In genomic region chr16:1054660-1055556, GRCh38 we compare ENCODE assay signal across 9 cellular contexts. TPM values are rescaled to one million over a fixed set of nuclear protein-coding genes. Genes with fewer than 3 reads are reported as not detected.
DNase-seq lines count a peak whose midpoint lies in the region; ATAC-seq and TF ChIP-seq lines count a peak whose summit lies in the region.
"Had no signal": no experiment of that assay in that cellular context is flagged by ENCODE, and none has a peak within 500 bp of the region (broad histone marks: within the 10 kb centered on the region; RNA-seq: fewer than 3 reads in every experiment).

No MANE protein-coding gene starts in this region.

- H3K27me3 Mint-ChIP-seq in activated T-cell treated with anti-CD3 and anti-CD28 coated beads, Interleukin-2, amount 50 U/mL, for 72 hours (ENCODE audit: low read depth): no peaks in the 10 kb centered on the region
- H3K27me3 Mint-ChIP-seq in progenitor cell of endocrine pancreas: peaks cover 4% of the 10 kb centered on the region

- peak; percentile 31 for DNase-seq in ELR (ENCODE audit: low read depth)
- peak; percentile 47 to 52 for DNase-seq in activated T-cell treated with anti-CD3 and anti-CD28 coated beads, Interleukin-2, amount 50 U/mL, for 72 hours
- DNase-seq in germinal center (ENCODE audit: low spot score): peak; percentile 38
- DNase-seq in progenitor cell of endocrine pancreas (ENCODE audit: low spot score, unreplicated experiment): peak; percentile 69
- DNase-seq in ureter (ENCODE audit: low spot score): no peak

- no peak overlapping the region for H3K4me3 Mint-ChIP-seq in activated T-cell treated with anti-CD3 and anti-CD28 coated beads, Interleukin-2, amount 50 U/mL, for 72 hours
- H3K4me3 Mint-ChIP-seq in progenitor cell of endocrine pancreas (ENCODE audit: low read depth): no peak overlapping the region

- no peak overlapping the region for H3K27ac Mint-ChIP-seq in activated T-cell treated with anti-CD3 and anti-CD28 coated beads, Interleukin-2, amount 50 U/mL, for 72 hours
- no peak overlapping the region for H3K27ac Mint-ChIP-seq in progenitor cell of endocrine pancreas

- H3K36me3 Mint-ChIP-seq in activated T-cell treated with anti-CD3 and anti-CD28 coated beads, Interleukin-2, amount 50 U/mL, for 72 hours (ENCODE audit: insufficient read depth in 2 of 2): peaks cover 3 to 4% of the 10 kb centered on the region in 2 donors
- H3K36me3 Mint-ChIP-seq in progenitor cell of endocrine pancreas (ENCODE audit: insufficient read depth): no peaks in the 10 kb centered on the region

- ATAC-seq in activated T-cell treated with anti-CD3 and anti-CD28 coated beads, Interleukin-2, amount 50 U/mL, for 72 hours (replicated peaks in 1 of 2): peak; percentile 52 to 69
- no peak for ATAC-seq in HG03439 (IDR thresholded peaks at IDR 0.05; ENCODE audit: unreplicated experiment)
- ATAC-seq in GM21515 (IDR thresholded peaks at IDR 0.05; ENCODE audit: unreplicated experiment): no peak

- TF ChIP-seq CTCF in LNCAP (IDR thresholded peaks at IDR 0.05) (peak; percentile 93), progenitor cell of endocrine pancreas (IDR thresholded peaks at IDR 0.05; ENCODE audit: unreplicated experiment) (peak; percentile 91)

- no peaks in the 10 kb centered on the region for H3K4me1 Mint-ChIP-seq in activated T-cell treated with anti-CD3 and anti-CD28 coated beads, Interleukin-2, amount 50 U/mL, for 72 hours (ENCODE audit: low read depth)
- peaks cover 1% of the 10 kb centered on the region for H3K4me1 Mint-ChIP-seq in progenitor cell of endocrine pancreas (ENCODE audit: low read depth)

- peaks cover 3% of the 10 kb centered on the region in 2 donors for H3K9me3 Mint-ChIP-seq in activated T-cell treated with anti-CD3 and anti-CD28 coated beads, Interleukin-2, amount 50 U/mL, for 72 hours
- peaks cover 4% of the 10 kb centered on the region for H3K9me3 Mint-ChIP-seq in progenitor cell of endocrine pancreas (ENCODE audit: low read depth)

RNA-seq across cellular contexts. Expression of gene SSTR5, which starts 17.6 kb away (rescaled TPM):
- not detected for total RNA-seq in activated T-cell treated with anti-CD3 and anti-CD28 coated beads, Interleukin-2, amount 50 U/mL, for 72 hours
- total RNA-seq in progenitor cell of endocrine pancreas (1.0 and 1.4 TPM in 2 replicates), ureter (0.47 TPM)
- total RNA-seq: T-helper 2 cell treated with Interferon-gamma antibody and Interleukin-4, amounts not matched to agents 100 ng/mL and 5 ng/mL, for 36 hours had no signal

RNA-seq across cellular contexts. Expression of gene C1QTNF8, which starts 41.1 kb away (rescaled TPM):
- total RNA-seq in activated T-cell treated with anti-CD3 and anti-CD28 coated beads, Interleukin-2, amount 50 U/mL, for 72 hours: not detected
- total RNA-seq in progenitor cell of endocrine pancreas (not detected in 2 replicates), ureter (not detected)
- total RNA-seq: T-helper 2 cell treated with Interferon-gamma antibody and Interleukin-4, amounts not matched to agents 100 ng/mL and 5 ng/mL, for 36 hours had no signal

Comparison
In these comparisons a context has a peak if more than half of its experiments do, and no peak if none do; other contexts are left out.
1. ATAC-seq: peak in activated T-cell treated with anti-CD3 and anti-CD28 coated beads, Interleukin-2, amount 50 U/mL, for 72 hours (2 of 2); none in HG03439 (single experiment) and GM21515 (single experiment).